Comparison of ENCODE assay signal across 16 cellular contexts in the genomic region with DNA sequence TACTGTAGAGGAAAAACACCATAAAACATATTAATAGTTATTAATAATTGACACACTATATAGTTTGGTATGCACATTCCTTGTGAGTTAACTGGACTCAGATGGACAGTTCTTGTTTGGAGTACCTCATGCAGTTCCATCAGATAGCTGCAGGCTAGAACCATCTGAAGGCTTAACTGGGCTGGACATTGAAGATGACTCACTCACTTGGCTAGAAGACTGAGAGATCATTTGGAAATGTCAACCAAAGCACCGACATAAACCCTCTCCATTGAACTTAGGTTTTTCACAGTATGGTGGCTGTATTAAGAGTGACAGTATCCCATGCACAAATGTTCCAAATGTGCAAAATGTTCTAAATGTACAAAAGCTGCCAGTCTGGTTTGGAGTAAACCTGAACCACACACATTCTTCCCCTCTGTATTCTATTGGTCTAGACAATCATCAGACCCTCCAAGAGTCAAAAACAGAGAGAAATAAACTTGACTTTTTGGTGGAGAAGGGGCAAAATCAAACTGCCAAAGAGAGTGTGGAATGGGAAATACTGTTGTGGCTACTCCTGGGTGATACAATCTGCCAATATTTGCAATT.
DNase-seq lines count a peak whose midpoint lies in the region; ATAC-seq and TF ChIP-seq lines count a peak whose summit lies in the region.
"Had no signal": no experiment of that assay in that cellular context is flagged by ENCODE, and none has a peak within 500 bp of the region (broad histone marks: within the 10 kb centered on the region; RNA-seq: fewer than 3 reads in every experiment).

No MANE protein-coding gene starts in this region.

- no CpG with 5 or more reads among the region's 1 CpG for WGBS in IMR-90 (ENCODE audit: extremely low coverage in 2 of 2, insufficient read length in 1 of 2), 2 experiments

- TF ChIP-seq RAD21 in IMR-90 (IDR thresholded peaks at IDR 0.05; ENCODE audit: low read length): no peak

- H3K4ac ChIP-seq in IMR-90 (ENCODE audit: low read depth, low read length): no peak overlapping the region

- no peak overlapping the region for H3K23ac ChIP-seq in IMR-90 (ENCODE audit: low read depth, low read length)

- ATAC-seq in IMR-90 (ENCODE audit: low read depth): peak; percentile 79
- ATAC-seq in GM19463 (IDR thresholded peaks at IDR 0.05; ENCODE audit: unreplicated experiment): no peak
- ATAC-seq in GM21529 (IDR thresholded peaks at IDR 0.05; ENCODE audit: unreplicated experiment): no peak
- ATAC-seq: body of pancreas had no signal

- no peak overlapping the region for H2AK9ac ChIP-seq in IMR-90 (replicated peaks; ENCODE audit: low read depth, low read length, poor library complexity)

- no peak overlapping the region for H3K14ac ChIP-seq in IMR-90 (replicated peaks; ENCODE audit: low read depth, low read length)

- H3K4me2 ChIP-seq in IMR-90 (ENCODE audit: low read depth, low read length): no peak overlapping the region
- H3K4me2 ChIP-seq: KMS-11 had no signal

- intact Hi-C loops in IMR-90 (cut with micrococcal nuclease): no loop called here

- H3K79me1 ChIP-seq in IMR-90 (ENCODE audit: low read depth in 1 of 2, low read length in 2 of 2): no peaks in the 10 kb centered on the region

- TF ChIP-seq POLR2A in IMR-90 (IDR thresholded peaks at IDR 0.05; ENCODE audit: low read depth, low read length): no peak

- no peak overlapping the region for H2BK20ac ChIP-seq in IMR-90 (ENCODE audit: low read depth, low read length)

- no peaks in the 10 kb centered on the region for H3K9me1 ChIP-seq in IMR-90 (ENCODE audit: insufficient read depth, low read length)

- H3K36me3 ChIP-seq in IMR-90 (ENCODE audit: control insufficient read depth, insufficient read depth, low read length): no peaks in the 10 kb centered on the region
- H3K36me3 ChIP-seq: tibial artery had no signal

- no peaks in the 10 kb centered on the region for H3K9me3 ChIP-seq in IMR-90 (ENCODE audit: control insufficient read depth, insufficient read depth, low read length)
- H3K9me3 ChIP-seq: body of pancreas, tibial artery had no signal

- CTCF ChIA-PET in IMR-90 (lab: Yijun Ruan, JAX): no interaction called here

- H3K56ac ChIP-seq in IMR-90 (ENCODE audit: extremely low read depth, insufficient read depth, low read length): no peak overlapping the region

- H4K5ac ChIP-seq in IMR-90 (ENCODE audit: low read depth, low read length): no peak overlapping the region

- H3K18ac ChIP-seq in IMR-90 (ENCODE audit: low read depth, low read length): no peak overlapping the region

- dilution Hi-C loops in IMR-90 (cut with HindIII; ENCODE audit: low sequenced_read_pairs, unreplicated experiment): no loop called here

- in situ Hi-C loops in IMR-90 (cut with MboI; ENCODE audit: low sequenced_read_pairs): no loop called here

- H4K91ac ChIP-seq in IMR-90 (ENCODE audit: insufficient read depth, low read depth, low read length): no peak overlapping the region

- TF ChIP-seq CTCF in IMR-90 (conservative IDR thresholded peaks at IDR 0.05; ENCODE audit: low read depth, low read length): no peak
- TF ChIP-seq CTCF in fibroblast of pulmonary artery (IDR thresholded peaks at IDR 0.05; ENCODE audit: low read length, missing control alignments): no peak

- no peak overlapping the region for H4K8ac ChIP-seq in IMR-90 (ENCODE audit: low read depth in 2 of 2, low read length in 2 of 2)

- H3K4me1 ChIP-seq in IMR-90 (ENCODE audit: control insufficient read depth, insufficient read depth, low read length): no peaks in the 10 kb centered on the region
- H3K4me1 ChIP-seq: body of pancreas, tibial artery had no signal

- H3K9ac ChIP-seq in IMR-90 (ENCODE audit: low read depth, low read length): no peak overlapping the region
- H3K9ac ChIP-seq: KMS-11 had no signal

- no peak overlapping the region for H2BK15ac ChIP-seq in IMR-90 (ENCODE audit: low read depth, low read length)

- H4K20me1 ChIP-seq in IMR-90 (ENCODE audit: insufficient read depth, low read length): no peaks in the 10 kb centered on the region

- no peak overlapping the region for H3K27ac ChIP-seq in IMR-90 (ENCODE audit: insufficient read depth, low read length)
- H3K27ac ChIP-seq: body of pancreas, KMS-11, tibial artery had no signal

- no TSS peak for BruUV-seq in IMR-90 (replicated peaks; lab: Mats Ljungman, UMichigan)

- peak; percentile 14 for DNase-seq in AG20443 (ENCODE audit: low spot score)
- peak; percentile 74 for DNase-seq in IMR-90
- DNase-seq in amniotic epithelial cell (ENCODE audit: low read depth): peak; percentile 52
- DNase-seq in fibroblast of pulmonary artery (ENCODE audit: low read depth): peak; percentile 59
- DNase-seq in Kasumi-1 (lab: John Stamatoyannopoulos, UW): no peak
- no peak for DNase-seq in iPS-NIHi11 (ENCODE audit: low spot score)
- DNase-seq: activated effector memory CD4-positive, alpha-beta T cell treated with Interleukin-2 at 50 U/mL for 16 hours; body of pancreas; DMS153; effector memory CD4-positive, alpha-beta T cell; NCI-H187; NCI-H748 treated with DMSO at 0.1 percent for 48 hours; tibial artery had no signal

- POLR2A ChIA-PET in IMR-90 (lab: Charles Lee; ENCODE audit: unreplicated experiment): no interaction called here

- H2AFZ ChIP-seq in IMR-90 (replicated peaks; ENCODE audit: low read length, poor library complexity): no peak overlapping the region

- no peak overlapping the region for H2AK5ac ChIP-seq in IMR-90 (ENCODE audit: low read depth, low read length)

- H3K4me3 ChIP-seq in IMR-90 (ENCODE audit: insufficient read depth, low read depth, low read length) (no peak overlapping the region), fibroblast of pulmonary artery (replicated peaks; ENCODE audit: low read depth, low read length) (no peak overlapping the region)
- H3K4me3 ChIP-seq: body of pancreas, tibial artery had no signal

- no peak overlapping the region for H2BK5ac ChIP-seq in IMR-90 (ENCODE audit: low read depth, low read length, poor library complexity, severe bottlenecking)

- H3K27me3 ChIP-seq in IMR-90 (ENCODE audit: control insufficient read depth, insufficient read depth, low read length): no peaks in the 10 kb centered on the region
- H3K27me3 ChIP-seq: body of pancreas, tibial artery had no signal

- H2BK120ac ChIP-seq in IMR-90 (ENCODE audit: low read depth, low read length): no peak overlapping the region

TF ChIP-seq in IMR-90, 13 proteins besides CTCF, POLR2A, EP300 and RAD21:
- TF ChIP-seq FOS (IDR thresholded peaks at IDR 0.05; ENCODE audit: low read depth, low read length) (no peak), RCOR1 (IDR thresholded peaks at IDR 0.05; ENCODE audit: insufficient replicate concordance, low read length) (no peak), MXI1 (IDR thresholded peaks at IDR 0.05; ENCODE audit: borderline replicate concordance, low read depth, low read length) (no peak)

Comparison
In these comparisons a context has a peak if more than half of its experiments do, and no peak if none do; other contexts are left out.
1. DNase-seq: peak in AG20443 (single experiment), IMR-90 (single experiment), amniotic epithelial cell (single experiment) and fibroblast of pulmonary artery (single experiment); none in Kasumi-1 (0 of 2) and iPS-NIHi11 (single experiment).